2 cellular contexts compared by ENCODE assay signal in genomic region chr20:35339007-35339406, GRCh38.
TF ChIP-seq lines count a peak whose summit lies in the region.

No MANE protein-coding gene starts in this region.

TF ChIP-seq in A549, 52 proteins besides CTCF, POLR2A, EP300 and RAD21:
- TF ChIP-seq JUNB (IDR thresholded peaks at IDR 0.05), result no peak
- TF ChIP-seq ESRRA (IDR thresholded peaks at IDR 0.05; ENCODE audit: borderline replicate concordance, low read length), result no peak
- TF ChIP-seq RNF2 (IDR thresholded peaks at IDR 0.05; ENCODE audit: borderline replicate concordance, low read depth), result no peak
- no peak for TF ChIP-seq NFE2L2 (conservative IDR thresholded peaks at IDR 0.05; ENCODE audit: low read length)
- TF ChIP-seq SREBF2 (IDR thresholded peaks at IDR 0.05), result no peak
- TF ChIP-seq REST (IDR thresholded peaks at IDR 0.05), result no peak
- no peak for TF ChIP-seq JUN (IDR thresholded peaks at IDR 0.05)
- no peak for TF ChIP-seq HOXA7 (CRISPR knock-in tag; IDR thresholded peaks at IDR 0.05)
- TF ChIP-seq HEYL (CRISPR knock-in tag; IDR thresholded peaks at IDR 0.05), result no peak
- no peak for TF ChIP-seq HES2 (IDR thresholded peaks at IDR 0.05)
- no peak for TF ChIP-seq EHF (CRISPR knock-in tag; IDR thresholded peaks at IDR 0.05)
- no peak for TF ChIP-seq ZSCAN20 (CRISPR knock-in tag; IDR thresholded peaks at IDR 0.05)
- TF ChIP-seq TFCP2L1 (CRISPR knock-in tag; IDR thresholded peaks at IDR 0.05), result no peak
- no peak for TF ChIP-seq CBX2 (IDR thresholded peaks at IDR 0.05; ENCODE audit: borderline replicate concordance, low read depth)
- TF ChIP-seq BCL3 (IDR thresholded peaks at IDR 0.05), result no peak
TF ChIP-seq in A549: peak in this region for 0.

TF ChIP-seq in GM12878, 131 proteins besides CTCF, POLR2A, EP300 and RAD21:
- TF ChIP-seq HCFC1 (IDR thresholded peaks at IDR 0.05; ENCODE audit: low read length), result no peak
